ENCODE assay signal across 1 cellular context in genomic region chr5:181215997-181216982, GRCh38.
TF ChIP-seq lines count a peak whose summit lies in the region.

No MANE protein-coding gene starts in this region.

TF ChIP-seq in HEK293, 187 proteins besides CTCF, POLR2A, EP300 and RAD21 (continued from another document and continues in another):
- TF ChIP-seq ZNF280D (tag by site-specific recombination; IDR thresholded peaks at IDR 0.05) (peak; percentile 92), GLI4 (tag by site-specific recombination; IDR thresholded peaks at IDR 0.05) (peak; percentile 45; the same call in 1 of the 2 replicates), RBAK (tag by site-specific recombination; IDR thresholded peaks at IDR 0.05) (no peak), ZNF2 (tag by site-specific recombination; IDR thresholded peaks at IDR 0.05) (peak; percentile 77), GLIS1 (tag by site-specific recombination; IDR thresholded peaks at IDR 0.05) (peak; percentile 4), ATF2 (tag by site-specific recombination; IDR thresholded peaks at IDR 0.05; ENCODE audit: low read depth) (no peak), ZNF324 (tag by site-specific recombination; IDR thresholded peaks at IDR 0.05) (peak; percentile 20; the same call in 1 of the 2 replicates), INSM2 (tag by site-specific recombination; IDR thresholded peaks at IDR 0.05) (peak; percentile 85), REPIN1 (tag by site-specific recombination; IDR thresholded peaks at IDR 0.05; ENCODE audit: low read depth) (no peak), ZNF600 (tag by site-specific recombination; IDR thresholded peaks at IDR 0.05) (peak; percentile 79), TSHZ1 (tag by site-specific recombination; IDR thresholded peaks at IDR 0.05; ENCODE audit: borderline replicate concordance) (no peak), ZNF692 (tag by site-specific recombination; IDR thresholded peaks at IDR 0.05) (no peak), ZNF792 (tag by site-specific recombination; IDR thresholded peaks at IDR 0.05) (no peak), ZNF146 (tag by site-specific recombination; IDR thresholded peaks at IDR 0.05) (no peak), ZNF354C (tag by site-specific recombination; IDR thresholded peaks at IDR 0.05; ENCODE audit: borderline replicate concordance, low read depth) (no peak), ZBTB10 (tag by site-specific recombination; IDR thresholded peaks at IDR 0.05) (peak; percentile 100), ZNF423 (tag by site-specific recombination; IDR thresholded peaks at IDR 0.05) (0 out of 2 replicates have a peak, but pooled peaks have one; percentile 28), ZNF132 (tag by site-specific recombination; IDR thresholded peaks at IDR 0.05; ENCODE audit: borderline replicate concordance) (no peak), PRDM6 (tag by site-specific recombination; IDR thresholded peaks at IDR 0.05) (no peak), ZNF394 (tag by site-specific recombination; IDR thresholded peaks at IDR 0.05; ENCODE audit: borderline replicate concordance) (peak; percentile 57), ZSCAN4 (tag by site-specific recombination; IDR thresholded peaks at IDR 0.05) (no peak; the same call in 1 of the 2 replicates), WT1 (tag by site-specific recombination; IDR thresholded peaks at IDR 0.05) (peak; percentile 18; the same call in 1 of the 2 replicates), ZBTB7A (tag by site-specific recombination; IDR thresholded peaks at IDR 0.05; ENCODE audit: low read depth) (peak; percentile 73; the same call in 1 of the 2 replicates), ZNF16 (tag by site-specific recombination; IDR thresholded peaks at IDR 0.05; ENCODE audit: low read depth) (no peak), ZNF670 (tag by site-specific recombination; IDR thresholded peaks at IDR 0.05; ENCODE audit: low read depth) (no peak), ZNF121 (tag by site-specific recombination; IDR thresholded peaks at IDR 0.05) (peak; percentile 44; the same call in 1 of the 2 replicates), ZFP41 (tag by site-specific recombination; IDR thresholded peaks at IDR 0.05; ENCODE audit: borderline replicate concordance) (no peak), ZNF362 (tag by site-specific recombination; IDR thresholded peaks at IDR 0.05) (peak; percentile 47; the same call in 1 of the 2 replicates), ZEB2 (tag by site-specific recombination; IDR thresholded peaks at IDR 0.05) (peak; percentile 58), ZBTB11 (tag by site-specific recombination; conservative IDR thresholded peaks at IDR 0.05; ENCODE audit: low read depth) (no peak), ZNF777 (tag by site-specific recombination; IDR thresholded peaks at IDR 0.05; ENCODE audit: borderline replicate concordance) (no peak)
